ENCODE assay signal across 17 cellular contexts in the genomic region with DNA sequence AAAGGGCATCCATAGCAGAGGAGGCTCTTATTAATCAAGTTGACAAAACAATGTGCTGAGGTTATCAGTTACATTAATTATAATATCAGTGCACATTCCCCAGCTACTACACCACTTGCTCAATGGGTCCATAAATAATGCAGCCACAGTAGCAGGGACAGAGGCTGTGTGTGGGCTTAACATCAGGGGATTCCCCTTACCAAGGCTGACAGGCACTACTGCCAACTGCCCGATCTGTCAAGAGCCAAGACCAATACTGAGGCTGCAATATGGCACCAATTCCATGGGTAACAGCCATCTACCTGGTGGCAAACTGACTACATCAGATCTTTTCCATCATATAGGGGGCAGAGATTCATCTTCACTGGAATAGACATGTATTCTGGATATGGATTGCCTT.
"Had no signal": no experiment of that assay in that cellular context is flagged by ENCODE, and none has a peak within 500 bp of the region (broad histone marks: within the 10 kb centered on the region; RNA-seq: fewer than 3 reads in every experiment).

No MANE protein-coding gene starts in this region.

- H3K27me3 Mint-ChIP-seq: naive thymus-derived CD4-positive, alpha-beta T cell; type B pancreatic cell had no signal

- H3K4me1 ChIP-seq: sigmoid colon had no signal

- H3K27me3 ChIP-seq: esophagus squamous epithelium, gastroesophageal sphincter, neutrophil, right atrium auricular region, sigmoid colon, suprapubic skin, thyroid gland had no signal

- DNase-seq: effector memory CD4-positive, alpha-beta T cell; esophagus squamous epithelium; foreskin fibroblast; glutamatergic neuron; mesendoderm; naive thymus-derived CD4-positive, alpha-beta T cell; sigmoid colon; stimulated activated CD4-positive, alpha-beta T cell treated with anti-CD3 and anti-CD28 coated beads, Interleukin-2, amount 100 ng/mL, for 24 hours; stimulated activated CD4-positive, alpha-beta T cell treated with anti-CD3 and anti-CD28 coated beads, Interleukin-4, amount 100 ng/mL, for 4 hours; stimulated activated naive CD8-positive, alpha-beta T cell treated with anti-CD3 and anti-CD28 coated beads, Interleukin-15, Interleukin-2, amounts not matched to agents 100 U/mL and 50 U/mL, for 24 hours; thyroid gland had no signal

- H3K27ac ChIP-seq: esophagus squamous epithelium, gastroesophageal sphincter, neutrophil, right atrium auricular region, sigmoid colon, skin epidermis, suprapubic skin, thyroid gland had no signal

- H3K4me3 ChIP-seq: esophagus squamous epithelium, gastroesophageal sphincter, right atrium auricular region, sigmoid colon, skin epidermis, suprapubic skin, thyroid gland had no signal

- ATAC-seq: gastroesophageal sphincter; naive thymus-derived CD4-positive, alpha-beta T cell; stimulated activated naive CD8-positive, alpha-beta T cell treated with anti-CD3 and anti-CD28 coated beads, Interleukin-15, Interleukin-2, amounts not matched to agents 100 U/mL and 50 U/mL, for 24 hours had no signal

- H3K9me3 ChIP-seq: neutrophil, thyroid gland had no signal

- H3K27ac Mint-ChIP-seq: type B pancreatic cell had no signal

- H3K4me3 Mint-ChIP-seq: naive thymus-derived CD4-positive, alpha-beta T cell; type B pancreatic cell had no signal
